1 cellular context compared by ENCODE assay signal in genomic region chr19:43390938-43391935, GRCh38.
TF ChIP-seq lines count a peak whose summit lies in the region.

No MANE protein-coding gene starts in this region.

TF ChIP-seq in HEK293, 187 proteins besides CTCF, POLR2A, EP300 and RAD21:
- peak; percentile 57 for TF ChIP-seq PRDM10 (tag by site-specific recombination; IDR thresholded peaks at IDR 0.05)
- 0 out of 2 replicates have a peak, but pooled peaks have one; percentile 3 for TF ChIP-seq ZNF518A (tag by site-specific recombination; conservative IDR thresholded peaks at IDR 0.05; ENCODE audit: low read depth)
- TF ChIP-seq ZXDB (tag by site-specific recombination; IDR thresholded peaks at IDR 0.05) = 0 out of 2 replicates have a peak, but pooled peaks have one; percentile 5
- 0 out of 2 replicates have a peak, but pooled peaks have one; percentile 20 for TF ChIP-seq ZNF548 (tag by site-specific recombination; IDR thresholded peaks at IDR 0.05)
- TF ChIP-seq ZNF362 (tag by site-specific recombination; IDR thresholded peaks at IDR 0.05) = peak; percentile 82
- peak; percentile 87 for TF ChIP-seq ZNF600 (tag by site-specific recombination; IDR thresholded peaks at IDR 0.05)
